1 cellular context compared by ENCODE assay signal in genomic region chr6:30654798-30655742, GRCh38.
TF ChIP-seq lines count a peak whose summit lies in the region.

No MANE protein-coding gene starts in this region.

TF ChIP-seq in HepG2, 621 proteins besides CTCF, POLR2A, EP300 and RAD21 (continued from another document and continues in another):
- TF ChIP-seq, protein P1, sequence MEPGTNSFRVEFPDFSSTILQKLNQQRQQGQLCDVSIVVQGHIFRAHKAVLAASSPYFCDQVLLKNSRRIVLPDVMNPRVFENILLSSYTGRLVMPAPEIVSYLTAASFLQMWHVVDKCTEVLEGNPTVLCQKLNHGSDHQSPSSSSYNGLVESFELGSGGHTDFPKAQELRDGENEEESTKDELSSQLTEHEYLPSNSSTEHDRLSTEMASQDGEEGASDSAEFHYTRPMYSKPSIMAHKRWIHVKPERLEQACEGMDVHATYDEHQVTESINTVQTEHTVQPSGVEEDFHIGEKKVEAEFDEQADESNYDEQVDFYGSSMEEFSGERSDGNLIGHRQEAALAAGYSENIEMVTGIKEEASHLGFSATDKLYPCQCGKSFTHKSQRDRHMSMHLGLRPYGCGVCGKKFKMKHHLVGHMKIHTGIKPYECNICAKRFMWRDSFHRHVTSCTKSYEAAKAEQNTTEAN (CRISPR knock-in tag; conservative IDR thresholded peaks at IDR 0.05) = no peak
- TF ChIP-seq MED1 (CRISPR knock-in tag; IDR thresholded peaks at IDR 0.05) = peak; percentile 97
- TF ChIP-seq, protein P2, sequence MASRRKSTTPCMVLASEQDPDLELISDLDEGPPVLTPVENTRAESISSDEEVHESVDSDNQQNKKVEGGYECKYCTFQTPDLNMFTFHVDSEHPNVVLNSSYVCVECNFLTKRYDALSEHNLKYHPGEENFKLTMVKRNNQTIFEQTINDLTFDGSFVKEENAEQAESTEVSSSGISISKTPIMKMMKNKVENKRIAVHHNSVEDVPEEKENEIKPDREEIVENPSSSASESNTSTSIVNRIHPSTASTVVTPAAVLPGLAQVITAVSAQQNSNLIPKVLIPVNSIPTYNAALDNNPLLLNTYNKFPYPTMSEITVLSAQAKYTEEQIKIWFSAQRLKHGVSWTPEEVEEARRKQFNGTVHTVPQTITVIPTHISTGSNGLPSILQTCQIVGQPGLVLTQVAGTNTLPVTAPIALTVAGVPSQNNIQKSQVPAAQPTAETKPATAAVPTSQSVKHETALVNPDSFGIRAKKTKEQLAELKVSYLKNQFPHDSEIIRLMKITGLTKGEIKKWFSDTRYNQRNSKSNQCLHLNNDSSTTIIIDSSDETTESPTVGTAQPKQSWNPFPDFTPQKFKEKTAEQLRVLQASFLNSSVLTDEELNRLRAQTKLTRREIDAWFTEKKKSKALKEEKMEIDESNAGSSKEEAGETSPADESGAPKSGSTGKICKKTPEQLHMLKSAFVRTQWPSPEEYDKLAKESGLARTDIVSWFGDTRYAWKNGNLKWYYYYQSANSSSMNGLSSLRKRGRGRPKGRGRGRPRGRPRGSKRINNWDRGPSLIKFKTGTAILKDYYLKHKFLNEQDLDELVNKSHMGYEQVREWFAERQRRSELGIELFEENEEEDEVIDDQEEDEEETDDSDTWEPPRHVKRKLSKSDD (CRISPR knock-in tag; IDR thresholded peaks at IDR 0.05; ENCODE audit: low read depth) = peak; percentile 77
- no peak for TF ChIP-seq ZFP90 (CRISPR knock-in tag; IDR thresholded peaks at IDR 0.05; ENCODE audit: borderline replicate concordance)
- no peak for TF ChIP-seq NFKBIZ (CRISPR knock-in tag; IDR thresholded peaks at IDR 0.05)
- TF ChIP-seq NFYB (CRISPR knock-in tag; IDR thresholded peaks at IDR 0.05) = no peak
- peak; percentile 82 for TF ChIP-seq ZSCAN21 (CRISPR knock-in tag; IDR thresholded peaks at IDR 0.05; ENCODE audit: borderline replicate concordance)
- peak; percentile 98 for TF ChIP-seq SOX5 (CRISPR knock-in tag; IDR thresholded peaks at IDR 0.05; ENCODE audit: borderline replicate concordance)
- peak; percentile 96 for TF ChIP-seq DPF2 (CRISPR knock-in tag; IDR thresholded peaks at IDR 0.05; ENCODE audit: borderline replicate concordance, low read depth)
- TF ChIP-seq, protein P3, sequence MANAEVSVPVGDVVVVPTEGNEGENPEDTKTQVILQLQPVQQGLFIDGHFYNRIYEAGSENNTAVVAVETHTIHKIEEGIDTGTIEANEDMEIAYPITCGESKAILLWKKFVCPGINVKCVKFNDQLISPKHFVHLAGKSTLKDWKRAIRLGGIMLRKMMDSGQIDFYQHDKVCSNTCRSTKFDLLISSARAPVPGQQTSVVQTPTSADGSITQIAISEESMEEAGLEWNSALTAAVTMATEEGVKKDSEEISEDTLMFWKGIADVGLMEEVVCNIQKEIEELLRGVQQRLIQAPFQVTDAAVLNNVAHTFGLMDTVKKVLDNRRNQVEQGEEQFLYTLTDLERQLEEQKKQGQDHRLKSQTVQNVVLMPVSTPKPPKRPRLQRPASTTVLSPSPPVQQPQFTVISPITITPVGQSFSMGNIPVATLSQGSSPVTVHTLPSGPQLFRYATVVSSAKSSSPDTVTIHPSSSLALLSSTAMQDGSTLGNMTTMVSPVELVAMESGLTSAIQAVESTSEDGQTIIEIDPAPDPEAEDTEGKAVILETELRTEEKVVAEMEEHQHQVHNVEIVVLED (CRISPR knock-in tag; IDR thresholded peaks at IDR 0.05; ENCODE audit: borderline replicate concordance) = peak; percentile 71; the same call in 1 of the 2 replicates
- TF ChIP-seq ZNF460 (CRISPR knock-in tag; IDR thresholded peaks at IDR 0.05; ENCODE audit: borderline replicate concordance) = no peak
- TF ChIP-seq BORCS8-MEF2B (CRISPR knock-in tag; IDR thresholded peaks at IDR 0.05) = peak; percentile 90
- peak; percentile 87 for TF ChIP-seq FOXA1 (IDR thresholded peaks at IDR 0.05)
- TF ChIP-seq FOXA1 (CRISPR knock-in tag; IDR thresholded peaks at IDR 0.05) = peak; percentile 99
- TF ChIP-seq HOXA5 (CRISPR knock-in tag; IDR thresholded peaks at IDR 0.05) = no peak
- TF ChIP-seq ZNF629 (CRISPR knock-in tag; conservative IDR thresholded peaks at IDR 0.05) = peak; percentile 11; the same call in 1 of the 2 replicates
- TF ChIP-seq, protein P4, sequence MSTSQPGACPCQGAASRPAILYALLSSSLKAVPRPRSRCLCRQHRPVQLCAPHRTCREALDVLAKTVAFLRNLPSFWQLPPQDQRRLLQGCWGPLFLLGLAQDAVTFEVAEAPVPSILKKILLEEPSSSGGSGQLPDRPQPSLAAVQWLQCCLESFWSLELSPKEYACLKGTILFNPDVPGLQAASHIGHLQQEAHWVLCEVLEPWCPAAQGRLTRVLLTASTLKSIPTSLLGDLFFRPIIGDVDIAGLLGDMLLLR (CRISPR knock-in tag; IDR thresholded peaks at IDR 0.05) = no peak
- peak; percentile 91 for TF ChIP-seq RARA (CRISPR knock-in tag; IDR thresholded peaks at IDR 0.05)
- peak; percentile 63 for TF ChIP-seq PITX1 (CRISPR knock-in tag; IDR thresholded peaks at IDR 0.05)
- 0 out of 2 replicates have a peak, but pooled peaks have one; percentile 50 for TF ChIP-seq JUNB (CRISPR knock-in tag; IDR thresholded peaks at IDR 0.05; ENCODE audit: borderline replicate concordance)
- 0 out of 2 replicates have a peak, but pooled peaks have one; percentile 33 for TF ChIP-seq MZF1 (CRISPR knock-in tag; IDR thresholded peaks at IDR 0.05; ENCODE audit: borderline replicate concordance)
- no peak for TF ChIP-seq ZNF432 (CRISPR knock-in tag; IDR thresholded peaks at IDR 0.05; ENCODE audit: borderline replicate concordance)
- TF ChIP-seq MIXL1 (CRISPR knock-in tag; IDR thresholded peaks at IDR 0.05) = peak; percentile 90
- TF ChIP-seq, protein P5, sequence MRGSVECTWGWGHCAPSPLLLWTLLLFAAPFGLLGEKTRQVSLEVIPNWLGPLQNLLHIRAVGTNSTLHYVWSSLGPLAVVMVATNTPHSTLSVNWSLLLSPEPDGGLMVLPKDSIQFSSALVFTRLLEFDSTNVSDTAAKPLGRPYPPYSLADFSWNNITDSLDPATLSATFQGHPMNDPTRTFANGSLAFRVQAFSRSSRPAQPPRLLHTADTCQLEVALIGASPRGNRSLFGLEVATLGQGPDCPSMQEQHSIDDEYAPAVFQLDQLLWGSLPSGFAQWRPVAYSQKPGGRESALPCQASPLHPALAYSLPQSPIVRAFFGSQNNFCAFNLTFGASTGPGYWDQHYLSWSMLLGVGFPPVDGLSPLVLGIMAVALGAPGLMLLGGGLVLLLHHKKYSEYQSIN (CRISPR knock-in tag; IDR thresholded peaks at IDR 0.05; ENCODE audit: borderline replicate concordance) = no peak
- peak; percentile 55; the same call in 1 of the 2 replicates for TF ChIP-seq ZBTB21 (CRISPR knock-in tag; IDR thresholded peaks at IDR 0.05)
- TF ChIP-seq ZNF281 (CRISPR knock-in tag; IDR thresholded peaks at IDR 0.05; ENCODE audit: borderline replicate concordance) = no peak; the same call in 1 of the 2 replicates
- no peak; the same call in 1 of the 2 replicates for TF ChIP-seq ZNF431 (CRISPR knock-in tag; IDR thresholded peaks at IDR 0.05; ENCODE audit: borderline replicate concordance, low read depth)
- 0 out of 2 replicates have a peak, but pooled peaks have one; percentile 3 for TF ChIP-seq SMARCC2 (IDR thresholded peaks at IDR 0.05)
- peak; percentile 76; the same call in 1 of the 2 replicates for TF ChIP-seq ZNF580 (CRISPR knock-in tag; IDR thresholded peaks at IDR 0.05; ENCODE audit: borderline replicate concordance, low read depth)
- TF ChIP-seq CEBPB (IDR thresholded peaks at IDR 0.05; ENCODE audit: borderline replicate concordance, low read depth, low read length) = no peak
- TF ChIP-seq, protein P6, sequence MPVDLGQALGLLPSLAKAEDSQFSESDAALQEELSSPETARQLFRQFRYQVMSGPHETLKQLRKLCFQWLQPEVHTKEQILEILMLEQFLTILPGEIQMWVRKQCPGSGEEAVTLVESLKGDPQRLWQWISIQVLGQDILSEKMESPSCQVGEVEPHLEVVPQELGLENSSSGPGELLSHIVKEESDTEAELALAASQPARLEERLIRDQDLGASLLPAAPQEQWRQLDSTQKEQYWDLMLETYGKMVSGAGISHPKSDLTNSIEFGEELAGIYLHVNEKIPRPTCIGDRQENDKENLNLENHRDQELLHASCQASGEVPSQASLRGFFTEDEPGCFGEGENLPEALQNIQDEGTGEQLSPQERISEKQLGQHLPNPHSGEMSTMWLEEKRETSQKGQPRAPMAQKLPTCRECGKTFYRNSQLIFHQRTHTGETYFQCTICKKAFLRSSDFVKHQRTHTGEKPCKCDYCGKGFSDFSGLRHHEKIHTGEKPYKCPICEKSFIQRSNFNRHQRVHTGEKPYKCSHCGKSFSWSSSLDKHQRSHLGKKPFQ (CRISPR knock-in tag; IDR thresholded peaks at IDR 0.05; ENCODE audit: insufficient replicate concordance) = no peak
- TF ChIP-seq TBP (CRISPR knock-in tag; IDR thresholded peaks at IDR 0.05) = no peak
- TF ChIP-seq MAFG (CRISPR knock-in tag; IDR thresholded peaks at IDR 0.05) = peak; percentile 89
- TF ChIP-seq SNAPC5 (CRISPR knock-in tag; IDR thresholded peaks at IDR 0.05; ENCODE audit: borderline replicate concordance) = peak; percentile 72; the same call in 1 of the 2 replicates
- TF ChIP-seq ZNF414 (CRISPR knock-in tag; IDR thresholded peaks at IDR 0.05) = no peak
- TF ChIP-seq FOXK1 (CRISPR knock-in tag; IDR thresholded peaks at IDR 0.05; ENCODE audit: borderline replicate concordance, low read depth) = peak; percentile 90; the same call in 1 of the 2 replicates
- peak; percentile 59; the same call in 1 of the 2 replicates for TF ChIP-seq HHEX (CRISPR knock-in tag; IDR thresholded peaks at IDR 0.05)
- TF ChIP-seq CHD4 (IDR thresholded peaks at IDR 0.05; ENCODE audit: borderline replicate concordance, low read length) = peak; percentile 59; the same call in 1 of the 2 replicates
- no peak for TF ChIP-seq ZNF839 (CRISPR knock-in tag; IDR thresholded peaks at IDR 0.05; ENCODE audit: borderline replicate concordance)
- no peak for TF ChIP-seq THYN1 (CRISPR knock-in tag; IDR thresholded peaks at IDR 0.05; ENCODE audit: borderline replicate concordance, low read depth)
